ENCODE assay signal across 9 cellular contexts in genomic region chr2:48332286-48332685, GRCh38. TPM values are rescaled to one million over a fixed set of nuclear protein-coding genes. Genes with fewer than 3 reads are reported as not detected.
DNase-seq lines count a peak whose midpoint lies in the region; TF ChIP-seq lines count a peak whose summit lies in the region.
"Had no signal": no experiment of that assay in that cellular context is flagged by ENCODE, and none has a peak within 500 bp of the region (broad histone marks: within the 10 kb centered on the region; RNA-seq: fewer than 3 reads in every experiment).

No MANE protein-coding gene starts in this region.

- TF ChIP-seq CTCF in GM20000 (IDR thresholded peaks at IDR 0.05; ENCODE audit: extremely low read depth, missing control alignments), result no peak
- TF ChIP-seq CTCF in fibroblast of lung (conservative IDR thresholded peaks at IDR 0.05 in 1 of 2, IDR thresholded peaks at IDR 0.05 in 1 of 2; ENCODE audit: low read depth in 1 of 2, low read length in 2 of 2), result no peak
- no peak for TF ChIP-seq CTCF in Caco-2 (IDR thresholded peaks at IDR 0.05; ENCODE audit: insufficient read depth in 1 of 2, low read depth in 1 of 2, low read length in 1 of 2, severe bottlenecking in 1 of 2, unreplicated experiment in 1 of 2)

- POLR2A ChIA-PET in Caco-2 (lab: Charles Lee), result no interaction called here

- H3K36me3 ChIP-seq in ACC112 (ENCODE audit: insufficient read depth, low read length), result no peaks in the 10 kb centered on the region
- H3K36me3 ChIP-seq in fibroblast of lung (ENCODE audit: control insufficient read depth, insufficient read depth, low read length), result no peaks in the 10 kb centered on the region
- H3K36me3 ChIP-seq in Caco-2 (ENCODE audit: control insufficient read depth, insufficient read depth, low read length), result no peaks in the 10 kb centered on the region
- H3K36me3 ChIP-seq: vagina had no signal

- H2AFZ ChIP-seq in ACC112 (ENCODE audit: low read length, unreplicated experiment), result no peak overlapping the region
- no peak overlapping the region for H2AFZ ChIP-seq in fibroblast of lung (ENCODE audit: low read length)

- peak overlapping the region; percentile 5; the same call in 1 of the 2 replicates for H3K4me3 ChIP-seq in ACC112 (ENCODE audit: low read depth, low read length)
- peak overlapping the region in 1 of 4 experiments; percentile 32 for H3K4me3 ChIP-seq in fibroblast of lung (replicated peaks in 1 of 4; ENCODE audit: control extremely low read depth in 1 of 4, insufficient read depth in 1 of 4, low read depth in 3 of 4, low read length in 4 of 4)
- H3K4me3 ChIP-seq in Caco-2 (ENCODE audit: low read depth, low read length), result no peak overlapping the region
- H3K4me3 ChIP-seq: vagina had no signal

- H3K27ac ChIP-seq in ACC112 (ENCODE audit: low read depth, low read length) (no peak overlapping the region), fibroblast of lung (ENCODE audit: insufficient read depth, low read length) (no peak overlapping the region)
- H3K27ac ChIP-seq: vagina had no signal

- peak; percentile 10 for DNase-seq in GM20000 (ENCODE audit: low spot score)
- DNase-seq in NOMO-1 treated with dmso at 0.1 percent for 144 hours (lab: John Stamatoyannopoulos, UW; ENCODE audit: unreplicated experiment), result peak; percentile 84
- peak in 1 of 2 donors; percentile 58 for DNase-seq in fibroblast of lung (ENCODE audit: low read depth in 2 of 2)
- no peak for DNase-seq in SHP77 (lab: John Stamatoyannopoulos, UW)
- DNase-seq in Caco-2, result no peak
- DNase-seq in stimulated activated CD4-positive, alpha-beta T cell treated with anti-CD3 and anti-CD28 coated beads, Interleukin-2, amount 100 ng/mL, for 48 hours, result no peak
- no peak for DNase-seq in cortex of kidney (lab: John Stamatoyannopoulos, UW)

- no peak overlapping the region for H3K27ac Mint-ChIP-seq in Caco-2 (ENCODE audit: unreplicated experiment)

- no peaks in the 10 kb centered on the region for H3K27me3 Mint-ChIP-seq in Caco-2 (ENCODE audit: insufficient read depth, unreplicated experiment)

- H3K27me3 ChIP-seq in ACC112 (ENCODE audit: insufficient read depth, low read length) (no peaks in the 10 kb centered on the region), fibroblast of lung (ENCODE audit: control insufficient read depth, insufficient read depth, low read length) (no peaks in the 10 kb centered on the region), Caco-2 (replicated peaks; ENCODE audit: control insufficient read depth, insufficient read depth, low read length) (no peaks in the 10 kb centered on the region)
- H3K27me3 ChIP-seq: vagina had no signal

- BruUV-seq in Caco-2 (replicated peaks; lab: Mats Ljungman, UMichigan), result no TSS peak

- H3K9ac ChIP-seq in fibroblast of lung (ENCODE audit: insufficient read depth, low read length), result no peak overlapping the region

- CTCF ChIA-PET in Caco-2 (lab: Charles Lee), result no interaction called here

- peak overlapping the region; percentile 46 for H3K4me2 ChIP-seq in fibroblast of lung (ENCODE audit: extremely low read depth, insufficient read depth, low read length)

- H3K9me3 ChIP-seq in fibroblast of lung (ENCODE audit: control insufficient read depth, insufficient read depth, low read depth, low read length) (no peaks in the 10 kb centered on the region), Caco-2 (no peaks in the 10 kb centered on the region)
- H3K9me3 ChIP-seq: vagina had no signal

- intact Hi-C loops in Caco-2 (cut with micrococcal nuclease; ENCODE audit: unreplicated experiment), result no loop called here

- H3K36me3 Mint-ChIP-seq in Caco-2 (ENCODE audit: insufficient read depth, unreplicated experiment), result no peaks in the 10 kb centered on the region

- no peaks in the 10 kb centered on the region for H3K9me3 Mint-ChIP-seq in Caco-2 (ENCODE audit: unreplicated experiment)

- H4K20me1 ChIP-seq in fibroblast of lung (ENCODE audit: control insufficient read depth, extremely low read depth, insufficient read depth, low read length), result no peaks in the 10 kb centered on the region

- no peak overlapping the region for H3K4me3 Mint-ChIP-seq in Caco-2 (ENCODE audit: unreplicated experiment)

- H3K4me1 ChIP-seq in ACC112 (ENCODE audit: control insufficient read depth, insufficient read depth, low read length, unreplicated experiment), result peaks cover 13% of the 10 kb centered on the region
- no peaks in the 10 kb centered on the region for H3K4me1 ChIP-seq in fibroblast of lung (ENCODE audit: control insufficient read depth, extremely low read depth, insufficient read depth, low read length)
- H3K4me1 ChIP-seq in Caco-2, result peaks cover 9% of the 10 kb centered on the region
- H3K4me1 ChIP-seq: vagina had no signal

- peaks cover 74% of the 10 kb centered on the region for H3K79me2 ChIP-seq in ACC112 (ENCODE audit: control insufficient read depth, insufficient read depth, low read length, unreplicated experiment)
- H3K79me2 ChIP-seq in fibroblast of lung (ENCODE audit: control insufficient read depth, insufficient read depth, low read length), result peaks cover 61% of the 10 kb centered on the region

- peaks cover 7% of the 10 kb centered on the region for H3K4me1 Mint-ChIP-seq in Caco-2 (ENCODE audit: low read depth, unreplicated experiment)

RNA-seq across cellular contexts. Expression of gene FOXN2, which starts 17.8 kb away (rescaled TPM):
- total RNA-seq in fibroblast of lung (25.4 and 34.3 TPM in 2 replicates), Caco-2 (2022) (31.9 and 32.3 TPM in 2 replicates)
- polyA plus RNA-seq in fibroblast of lung, result 14.5 and 15.9 TPM in 2 replicates
- 7.3 and 8.4 TPM in 2 replicates for polyA plus RNA-seq in fibroblast of lung (2012)
- 8.9 and 11.2 TPM in 2 replicates for polyA minus RNA-seq in fibroblast of lung (ENCODE audit: low replicate concordance)

Comparison
In these comparisons a context has a peak if more than half of its experiments do, and no peak if none do; other contexts are left out.
1. DNase-seq: peak in GM20000 (single experiment) and NOMO-1 treated with dmso at 0.1 percent for 144 hours (single experiment); none in SHP77 (0 of 2), Caco-2 (0 of 2), stimulated activated CD4-positive, alpha-beta T cell treated with anti-CD3 and anti-CD28 coated beads, Interleukin-2, amount 100 ng/mL, for 48 hours (0 of 2) and cortex of kidney (single experiment).